Comparison of ENCODE assay signal across 8 cellular contexts in the genomic region with DNA sequence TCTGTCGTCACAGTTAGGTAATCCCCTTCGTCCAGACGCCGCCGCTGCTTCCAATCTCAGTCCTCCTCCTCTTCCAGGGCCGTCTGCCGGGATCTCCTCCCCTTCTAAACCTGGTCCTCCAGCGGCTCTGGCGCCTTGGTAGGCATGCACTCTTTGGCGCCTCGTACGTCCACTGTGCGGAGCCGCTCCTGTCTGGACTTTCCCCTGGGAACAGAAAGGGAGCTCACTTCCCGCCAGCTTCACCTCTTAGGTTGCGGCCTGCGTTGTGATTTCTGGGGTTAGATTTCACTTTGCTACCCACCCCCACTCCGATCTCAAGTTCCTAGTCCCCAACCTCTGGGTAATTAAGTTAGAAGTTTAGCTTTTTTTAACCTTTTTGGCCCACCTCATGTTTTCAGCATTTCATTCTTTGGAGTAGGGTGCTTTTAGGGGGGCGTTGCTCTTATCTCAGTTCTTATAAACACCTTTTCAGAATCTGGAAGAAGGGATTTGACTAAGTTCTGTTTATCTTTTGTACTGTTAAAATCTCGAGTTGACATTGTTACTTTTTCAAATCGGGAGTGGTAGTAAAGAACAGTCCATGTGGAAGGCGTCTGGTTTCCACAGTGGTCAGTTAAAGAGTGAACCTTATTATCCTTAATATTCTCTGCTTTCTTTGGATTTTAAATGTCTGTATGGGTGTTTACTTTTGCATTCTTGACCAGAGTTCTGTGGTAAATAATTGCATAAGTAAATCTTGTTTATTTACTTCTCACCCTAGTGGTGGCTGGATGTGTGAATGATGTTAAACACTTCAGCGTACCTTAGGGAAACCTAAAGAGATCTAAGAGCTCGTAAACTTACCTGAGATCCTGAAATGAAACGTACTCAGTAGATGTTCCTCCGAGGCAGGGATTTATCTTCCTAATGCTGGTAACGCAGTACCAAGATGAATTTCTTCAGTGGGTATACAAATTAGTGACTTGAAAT. TPM values are rescaled to one million over a fixed set of nuclear protein-coding genes. Genes with fewer than 3 reads are reported as not detected.
A peak's percentile ranks its signal among the peaks of the same experiment; 100 is the strongest.
DNase-seq lines count a peak whose midpoint lies in the region; ATAC-seq and TF ChIP-seq lines count a peak whose summit lies in the region.

No MANE protein-coding gene starts in this region.

- peaks cover 12% of the 10 kb centered on the region for H3K27me3 Mint-ChIP-seq in endothelial cell (ENCODE audit: unreplicated experiment)

- H3K36me3 ChIP-seq in RWPE2 (ENCODE audit: low read depth) (peaks cover 16% of the 10 kb centered on the region), muscle layer of duodenum (ENCODE audit: control insufficient read depth in 1 of 2, insufficient read depth in 2 of 2, low read length in 2 of 2) (peaks cover 0 to 4% of the 10 kb centered on the region in 2 donors)

- peaks cover 17% of the 10 kb centered on the region for H3K4me1 Mint-ChIP-seq in endothelial cell (ENCODE audit: unreplicated experiment)

- ATAC-seq in GM19438 (IDR thresholded peaks at IDR 0.05; ENCODE audit: low read depth, unreplicated experiment) (peak; percentile 14), RWPE2 (ENCODE audit: low read depth) (peak; percentile 43), HG03469 (IDR thresholded peaks at IDR 0.05; ENCODE audit: unreplicated experiment) (no peak)

- no peaks in the 10 kb centered on the region for H3K36me3 Mint-ChIP-seq in endothelial cell (ENCODE audit: low read depth, unreplicated experiment)

- H3K9me3 Mint-ChIP-seq in endothelial cell (ENCODE audit: unreplicated experiment): no peaks in the 10 kb centered on the region

- H3K4me3 ChIP-seq in RWPE2 (ENCODE audit: severe bottlenecking) (peak overlapping the region; percentile 56), muscle layer of duodenum (ENCODE audit: low read depth in 1 of 2, low read length in 2 of 2) (peak overlapping the region; percentile 85 to 99)

- no peaks in the 10 kb centered on the region for H3K27me3 ChIP-seq in RWPE2 (ENCODE audit: insufficient read depth, poor library complexity, severe bottlenecking)
- no peaks in the 10 kb centered on the region for H3K27me3 ChIP-seq in muscle layer of duodenum (ENCODE audit: low read depth, low read length)

- DNase-seq in D341Med (ENCODE audit: low spot score) (peak; percentile 71), HPDE6-E6E7 (ENCODE audit: extremely low spot score) (peak; percentile 35), RWPE2 (ENCODE audit: low spot score) (no peak), endothelial cell (ENCODE audit: low spot score) (peak; percentile 51), NCI-H187 treated with DMSO at 0.1 percent for 48 hours (lab: John Stamatoyannopoulos, UW) (no peak)

- H3K27ac Mint-ChIP-seq in endothelial cell (ENCODE audit: unreplicated experiment): peak overlapping the region; percentile 100

- H3K4me3 Mint-ChIP-seq in endothelial cell (ENCODE audit: unreplicated experiment): peak overlapping the region; percentile 98

- no peaks in the 10 kb centered on the region for H3K9me3 ChIP-seq in RWPE2 (ENCODE audit: severe bottlenecking)
- H3K9me3 ChIP-seq in muscle layer of duodenum (ENCODE audit: control insufficient read depth in 1 of 2, low read length in 2 of 2): no peaks in the 10 kb centered on the region

- H3K27ac ChIP-seq in RWPE2 (ENCODE audit: poor library complexity, severe bottlenecking) (peak overlapping the region; percentile 92), muscle layer of duodenum (ENCODE audit: low read length) (peak overlapping the region; percentile 97)

- TF ChIP-seq CTCF in RWPE2 (IDR thresholded peaks at IDR 0.05; ENCODE audit: poor library complexity, severe bottlenecking): peak; percentile 35
- no peak for TF ChIP-seq CTCF in endothelial cell (IDR thresholded peaks at IDR 0.05; ENCODE audit: unreplicated experiment)

- H3K4me1 ChIP-seq in RWPE2 (ENCODE audit: insufficient read depth, poor library complexity, severe bottlenecking): peaks cover 13% of the 10 kb centered on the region
- H3K4me1 ChIP-seq in muscle layer of duodenum (ENCODE audit: control insufficient read depth in 1 of 2, insufficient read depth in 2 of 2, low read length in 2 of 2): peaks cover 14 to 24% of the 10 kb centered on the region in 2 donors

RNA-seq across cellular contexts. Expression of gene CTDSPL2, which starts 0.6 kb away (rescaled TPM):
- total RNA-seq in endothelial cell (ENCODE audit: unreplicated experiment): 40.9 TPM

Comparison
In these comparisons a context has a peak if more than half of its experiments do, and no peak if none do; other contexts are left out.
1. DNase-seq: peak in D341Med (single experiment), HPDE6-E6E7 (single experiment) and endothelial cell (single experiment); none in RWPE2 (single experiment) and NCI-H187 treated with DMSO at 0.1 percent for 48 hours (single experiment).